Comparison of ENCODE assay signal across 21 cellular contexts in the genomic region with DNA sequence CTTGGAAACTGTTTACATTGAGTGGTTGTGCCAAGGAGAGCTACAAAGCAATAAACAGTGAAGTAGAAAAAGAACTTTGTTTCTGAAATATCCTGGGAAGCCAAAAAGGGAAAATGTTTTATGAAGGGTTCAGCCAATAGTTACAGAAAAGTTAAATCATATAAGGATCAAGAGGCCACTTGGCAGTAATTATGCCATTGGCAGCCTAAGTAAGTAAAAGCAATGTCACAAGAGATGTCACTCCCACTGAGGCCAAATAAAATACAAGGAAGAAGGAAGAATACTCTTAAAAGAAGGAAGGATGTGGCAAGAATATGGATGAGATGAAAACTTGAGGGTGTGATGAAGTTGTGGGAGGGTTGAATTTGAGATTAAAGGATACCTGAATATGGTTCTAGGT.
"Had no signal": no experiment of that assay in that cellular context is flagged by ENCODE, and none has a peak within 500 bp of the region (broad histone marks: within the 10 kb centered on the region; RNA-seq: fewer than 3 reads in every experiment).

No MANE protein-coding gene starts in this region.

- H3K9me3 Mint-ChIP-seq: dendritic cell treated with granulocyte-macrophage colony-stimulating factor and Interleukin-4, amounts not matched to agents 40 ng/mL and 50 ng/mL, for 4 days; effector memory CD8-positive, alpha-beta T cell; naive B cell; type B pancreatic cell had no signal

- H3K9me3 ChIP-seq: esophagus muscularis mucosa, gastrocnemius medialis, heart right ventricle, left ventricle myocardium inferior, spleen, stomach had no signal

- DNase-seq: effector memory CD8-positive, alpha-beta T cell; gastrocnemius medialis; heart right ventricle; hypothalamus; left ventricle myocardium inferior; mesenchymal stem cell; midbrain; naive B cell; posterior cingulate gyrus; spleen; stimulated activated CD4-positive, alpha-beta T cell treated with anti-CD3 and anti-CD28 coated beads, Interleukin-15, amount 100 ng/mL, for 24 hours; stimulated activated CD4-positive, alpha-beta T cell treated with anti-CD3 and anti-CD28 coated beads, Interleukin-1b, Interleukin-23, amount 100 ng/mL, for 48 hours; stimulated activated CD4-positive, alpha-beta T cell treated with anti-CD3 and anti-CD28 coated beads, Interleukin-4, amount 100 ng/mL, for 24 hours; stimulated activated naive CD4-positive, alpha-beta T cell; stomach had no signal

- H3K4me1 Mint-ChIP-seq: naive B cell had no signal

- H3K27ac Mint-ChIP-seq: dendritic cell treated with granulocyte-macrophage colony-stimulating factor and Interleukin-4, amounts not matched to agents 40 ng/mL and 50 ng/mL, for 4 days; type B pancreatic cell had no signal

- H3K4me3 Mint-ChIP-seq: dendritic cell treated with granulocyte-macrophage colony-stimulating factor and Interleukin-4, amounts not matched to agents 40 ng/mL and 50 ng/mL, for 4 days; effector memory CD8-positive, alpha-beta T cell; naive B cell; type B pancreatic cell had no signal

- ATAC-seq: effector memory CD8-positive, alpha-beta T cell; gastrocnemius medialis; heart right ventricle; sciatic nerve had no signal

- H3K27me3 Mint-ChIP-seq: dendritic cell treated with granulocyte-macrophage colony-stimulating factor and Interleukin-4, amounts not matched to agents 40 ng/mL and 50 ng/mL, for 4 days; effector memory CD8-positive, alpha-beta T cell; naive B cell; type B pancreatic cell had no signal

- H3K27ac ChIP-seq: epithelial cell of prostate, esophagus muscularis mucosa, gastrocnemius medialis, heart right ventricle, left ventricle myocardium inferior, neutrophil, spleen, stomach had no signal
